ENCODE assay signal across 9 cellular contexts in the genomic region with DNA sequence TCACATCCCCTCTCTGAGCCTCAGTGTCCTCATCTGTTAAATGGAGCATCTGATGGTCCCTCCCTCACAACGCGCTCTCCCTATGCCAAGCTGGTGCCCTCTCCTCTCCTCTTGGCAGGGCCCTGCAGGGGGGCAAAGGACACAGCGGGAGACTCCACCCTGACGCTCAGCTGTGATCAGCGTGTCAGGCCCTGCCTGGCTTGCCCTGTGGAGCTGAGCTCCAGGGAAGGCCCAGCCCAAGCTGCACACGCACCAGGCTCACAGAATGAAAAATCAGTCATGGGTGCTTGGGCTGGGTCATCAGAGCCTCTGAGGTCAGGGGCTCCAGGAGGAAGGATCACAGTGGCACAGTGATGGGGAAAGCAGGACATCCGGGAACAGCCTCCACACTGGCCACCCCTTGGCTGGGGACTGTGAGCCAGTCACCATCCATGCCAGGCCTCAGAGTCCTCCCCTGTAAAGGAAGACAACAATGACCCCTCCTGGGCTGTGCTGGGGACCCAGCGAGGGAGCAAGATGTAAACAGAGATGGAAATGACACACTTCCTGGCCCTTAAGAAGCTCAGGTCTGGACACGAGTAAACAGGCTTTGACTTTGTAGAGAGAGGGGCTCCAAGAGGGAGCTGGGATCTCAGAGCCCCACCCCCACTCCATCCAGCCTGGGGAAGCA. TPM values are rescaled to one million over a fixed set of nuclear protein-coding genes. Genes with fewer than 3 reads are reported as not detected.
A peak's percentile ranks its signal among the peaks of the same experiment; 100 is the strongest.
DNase-seq lines count a peak whose midpoint lies in the region; ATAC-seq and TF ChIP-seq lines count a peak whose summit lies in the region.
"Had no signal": no experiment of that assay in that cellular context is flagged by ENCODE, and none has a peak within 500 bp of the region (broad histone marks: within the 10 kb centered on the region; RNA-seq: fewer than 3 reads in every experiment).

No MANE protein-coding gene starts in this region.

- H3K4me1 ChIP-seq in esophagus squamous epithelium = peaks cover 18 to 38% (median 24%) of the 10 kb centered on the region in 3 donors
- peaks cover 19% of the 10 kb centered on the region for H3K4me1 ChIP-seq in vagina

- peaks cover 11% of the 10 kb centered on the region for H3K27me3 Mint-ChIP-seq in activated naive CD8-positive, alpha-beta T cell treated with anti-CD3 and anti-CD28 coated beads, Interleukin-2, amount 50 U/mL, for 24 hours
- H3K27me3 Mint-ChIP-seq in activated naive CD8-positive, alpha-beta T cell treated with anti-CD3 and anti-CD28 coated beads for 36 hours = peaks cover 4% of the 10 kb centered on the region
- H3K27me3 Mint-ChIP-seq in nephron progenitor cell (ENCODE audit: low read depth, poor library complexity) = peaks cover 5% of the 10 kb centered on the region

- 46 to 48% methylated on average over 3 of the region's 9 CpGs for WGBS in esophagus squamous epithelium, 2 donors

- peaks cover 2% of the 10 kb centered on the region for H3K36me3 Mint-ChIP-seq in activated naive CD8-positive, alpha-beta T cell treated with anti-CD3 and anti-CD28 coated beads, Interleukin-2, amount 50 U/mL, for 24 hours (ENCODE audit: low read depth)
- H3K36me3 Mint-ChIP-seq in activated naive CD8-positive, alpha-beta T cell treated with anti-CD3 and anti-CD28 coated beads for 36 hours = peaks cover 3% of the 10 kb centered on the region
- H3K36me3 Mint-ChIP-seq in nephron progenitor cell (ENCODE audit: low read depth) = no peaks in the 10 kb centered on the region

- H3K27ac Mint-ChIP-seq in activated naive CD8-positive, alpha-beta T cell treated with anti-CD3 and anti-CD28 coated beads, Interleukin-2, amount 50 U/mL, for 24 hours = peak overlapping the region; percentile 27
- H3K27ac Mint-ChIP-seq in activated naive CD8-positive, alpha-beta T cell treated with anti-CD3 and anti-CD28 coated beads for 36 hours = no peak overlapping the region
- peak overlapping the region; percentile 59 for H3K27ac Mint-ChIP-seq in nephron progenitor cell

- H3K4me3 ChIP-seq in esophagus squamous epithelium (no peak overlapping the region), vagina (no peak overlapping the region)

- no peaks in the 10 kb centered on the region for H3K9me3 Mint-ChIP-seq in activated naive CD8-positive, alpha-beta T cell treated with anti-CD3 and anti-CD28 coated beads, Interleukin-2, amount 50 U/mL, for 24 hours
- H3K9me3 Mint-ChIP-seq in activated naive CD8-positive, alpha-beta T cell treated with anti-CD3 and anti-CD28 coated beads for 36 hours = no peaks in the 10 kb centered on the region
- H3K9me3 Mint-ChIP-seq in nephron progenitor cell = peaks cover 13% of the 10 kb centered on the region

- no peak for TF ChIP-seq CTCF in esophagus squamous epithelium (IDR thresholded peaks at IDR 0.05)
- no peak for TF ChIP-seq CTCF in nephron progenitor cell (IDR thresholded peaks at IDR 0.05)
- TF ChIP-seq CTCF in vagina (IDR thresholded peaks at IDR 0.05) = no peak

- intact Hi-C loops in esophagus squamous epithelium (cut with DNase I) (no loop called here), vagina (cut with DNase I) (loop anchor here (10.0 kb wide), 1 partner anchor 692 kb away; no protein-coding TSS in a partner anchor)

- no peak for TF ChIP-seq POLR2A in esophagus squamous epithelium (IDR thresholded peaks at IDR 0.05)
- TF ChIP-seq POLR2A in vagina (IDR thresholded peaks at IDR 0.05) = no peak

- peaks cover 3% of the 10 kb centered on the region for H3K4me1 Mint-ChIP-seq in activated naive CD8-positive, alpha-beta T cell treated with anti-CD3 and anti-CD28 coated beads, Interleukin-2, amount 50 U/mL, for 24 hours
- H3K4me1 Mint-ChIP-seq in activated naive CD8-positive, alpha-beta T cell treated with anti-CD3 and anti-CD28 coated beads for 36 hours = peaks cover 6% of the 10 kb centered on the region
- peaks cover 38% of the 10 kb centered on the region for H3K4me1 Mint-ChIP-seq in nephron progenitor cell

- peaks cover 0 to 10% (median 9%) of the 10 kb centered on the region in 3 donors for H3K9me3 ChIP-seq in esophagus squamous epithelium
- no peaks in the 10 kb centered on the region for H3K9me3 ChIP-seq in vagina

- ATAC-seq in activated naive CD8-positive, alpha-beta T cell treated with anti-CD3 and anti-CD28 coated beads, Interleukin-2, amount 50 U/mL, for 24 hours = no peak

- peak overlapping the region; percentile 19 to 81 (median 70) for H3K27ac ChIP-seq in esophagus squamous epithelium
- H3K27ac ChIP-seq in vagina = peak overlapping the region; percentile 42

- H3K4me3 Mint-ChIP-seq in activated naive CD8-positive, alpha-beta T cell treated with anti-CD3 and anti-CD28 coated beads, Interleukin-2, amount 50 U/mL, for 24 hours = no peak overlapping the region
- H3K4me3 Mint-ChIP-seq in activated naive CD8-positive, alpha-beta T cell treated with anti-CD3 and anti-CD28 coated beads for 36 hours = no peak overlapping the region
- no peak overlapping the region for H3K4me3 Mint-ChIP-seq in nephron progenitor cell

- no peaks in the 10 kb centered on the region for H3K36me3 ChIP-seq in esophagus squamous epithelium
- no peaks in the 10 kb centered on the region for H3K36me3 ChIP-seq in vagina

- H3K27me3 ChIP-seq in esophagus squamous epithelium = peaks cover 0 to 8% (median 0%) of the 10 kb centered on the region in 4 donors
- no peaks in the 10 kb centered on the region for H3K27me3 ChIP-seq in vagina

- DNase-seq in activated naive CD8-positive, alpha-beta T cell treated with anti-CD3 and anti-CD28 coated beads, Interleukin-2, amount 50 U/mL, for 24 hours = no peak
- no peak for DNase-seq in activated naive CD8-positive, alpha-beta T cell treated with anti-CD3 and anti-CD28 coated beads for 36 hours
- DNase-seq in esophagus squamous epithelium (lab: John Stamatoyannopoulos, UW) (no peak), nephron progenitor cell (no peak), vagina (ENCODE audit: extremely low spot score in 2 of 2) (no peak), NCI-H1436 (lab: John Stamatoyannopoulos, UW) (no peak), KG1 (lab: John Stamatoyannopoulos, UW) (no peak)
- DNase-seq in stimulated activated naive CD4-positive, alpha-beta T cell (lab: John Stamatoyannopoulos, UW) = no peak
- DNase-seq: SHP77 had no signal

RNA-seq across cellular contexts. Expression of a gene that starts 36.6 kb away (rescaled TPM):
- 1,000 to 10,000 TPM; 3,164 to 3,255 TPM for total RNA-seq in activated naive CD8-positive, alpha-beta T cell treated with anti-CD3 and anti-CD28 coated beads for 36 hours
- total RNA-seq in esophagus squamous epithelium (1,000 to 10,000 TPM; 1,469 to 2,891 (median 2,008) TPM), vagina (2,613 TPM)

RNA-seq across cellular contexts. Expression of a gene that starts 38.0 kb away (rescaled TPM):
- under 1 TPM; 0.35 to 0.40 TPM for total RNA-seq in activated naive CD8-positive, alpha-beta T cell treated with anti-CD3 and anti-CD28 coated beads for 36 hours
- 1 to 10 TPM; 1.2 to 6.3 (median 3.7) TPM for total RNA-seq in esophagus squamous epithelium
- 4.7 TPM for total RNA-seq in vagina
